26 cellular contexts compared by ENCODE assay signal in genomic region chr3:162641317-162641716, GRCh38.
"Had no signal": no experiment of that assay in that cellular context is flagged by ENCODE, and none has a peak within 500 bp of the region (broad histone marks: within the 10 kb centered on the region; RNA-seq: fewer than 3 reads in every experiment).

No MANE protein-coding gene starts in this region.

- H3K4me3 Mint-ChIP-seq: activated CD8-positive, alpha-beta T cell treated with anti-CD3 and anti-CD28 coated beads, Interleukin-2, amount 10 ng/mL, durations not matched to agents 7 days and 5 days; activated naive CD8-positive, alpha-beta T cell treated with anti-CD3 and anti-CD28 coated beads, Interleukin-2, amount 50 U/mL, for 24 hours; activated T-helper 1 cell treated with anti-CD3 and anti-CD28 coated beads, Interleukin-12 subunit alpha, Interleukin-12 subunit beta, Interleukin-2, Interleukin-4 antibody, amounts not matched to agents 30 ng/mL and 10 ng/mL and 1 ng/mL, durations not matched to agents 14 hours and 24 hours and 36 hours; T-helper 17 cell; WTC11 had no signal

- H3K27ac ChIP-seq: brain microvascular endothelial cell, cardiac muscle cell, KMS-11, SJSA1 had no signal

- H3K36me3 ChIP-seq: brain microvascular endothelial cell, cardiac muscle cell, SJSA1 had no signal

- H3K4me1 ChIP-seq: SJSA1 had no signal

- H3K36me3 Mint-ChIP-seq: activated naive CD4-positive, alpha-beta T cell treated with anti-CD3 and anti-CD28 coated beads, Interleukin-2, amount 50 U/mL, for 72 hours had no signal

- H3K27me3 Mint-ChIP-seq: activated naive CD8-positive, alpha-beta T cell treated with anti-CD3 and anti-CD28 coated beads, Interleukin-2, amount 50 U/mL, for 24 hours; T-helper 17 cell had no signal

- H3K9me3 Mint-ChIP-seq: activated T-helper 1 cell treated with anti-CD3 and anti-CD28 coated beads, Interleukin-12 subunit alpha, Interleukin-12 subunit beta, Interleukin-2, Interleukin-4 antibody, amounts not matched to agents 30 ng/mL and 10 ng/mL and 1 ng/mL, durations not matched to agents 14 hours and 24 hours and 36 hours had no signal

- H3K4me1 Mint-ChIP-seq: activated naive CD8-positive, alpha-beta T cell treated with anti-CD3 and anti-CD28 coated beads, Interleukin-2, amount 50 U/mL, for 24 hours; T-helper 17 cell; WTC11 had no signal

- H3K4me2 ChIP-seq: KMS-11 had no signal

- ATAC-seq: activated CD8-positive, alpha-beta T cell treated with anti-CD3 and anti-CD28 coated beads, Interleukin-2, amount 10 ng/mL, durations not matched to agents 7 days and 5 days; activated naive CD4-positive, alpha-beta T cell treated with anti-CD3 and anti-CD28 coated beads, Interleukin-2, amount 50 U/mL, for 72 hours; activated naive CD8-positive, alpha-beta T cell treated with anti-CD3 and anti-CD28 coated beads, Interleukin-2, amount 50 U/mL, for 24 hours; T-helper 17 cell; WTC11 had no signal

- H3K27me3 ChIP-seq: brain microvascular endothelial cell, cardiac muscle cell, SJSA1 had no signal

- H3K9ac ChIP-seq: KMS-11 had no signal

- H3K4me3 ChIP-seq: cardiac muscle cell, SJSA1 had no signal

- DNase-seq: activated CD4-positive, alpha-beta T cell treated with anti-CD3 and anti-CD28 coated beads for 48 hours; activated CD4-positive, alpha-beta T cell treated with anti-CD3 and anti-CD28 coated beads, Interleukin-2, amount 50 U/mL, for 4 hours; activated CD4-positive, CD25-positive, alpha-beta regulatory T cell treated with anti-CD3 and anti-CD28 coated beads, Interleukin-2, amount 50 U/mL, for 72 hours; activated CD8-positive, alpha-beta memory T cell treated with anti-CD3 and anti-CD28 coated beads, Interleukin-2, amount 50 U/mL, for 48 hours; activated CD8-positive, alpha-beta T cell treated with anti-CD3 and anti-CD28 coated beads, Interleukin-2, amount 10 ng/mL, durations not matched to agents 7 days and 5 days; activated effector memory CD4-positive, alpha-beta T cell treated with Interleukin-2 at 50 U/mL for 16 hours; activated naive CD4-positive, alpha-beta T cell; activated naive CD8-positive, alpha-beta T cell treated with anti-CD3 and anti-CD28 coated beads, Interleukin-2, amount 50 U/mL, for 24 hours; activated T-cell treated with anti-CD3 and anti-CD28 coated beads, Interleukin-2, amount 50 U/mL, for 1 hour; brain microvascular endothelial cell; MM.1S; NCI-H1105; NCI-H1436; NCI-H1694 treated with DMSO at 0.1 percent for 48 hours; NCI-H2029 treated with DMSO at 0.1 percent for 48 hours; NCI-H510A treated with DMSO at 0.1 percent for 48 hours; NCI-H69; SHP77; T-helper 17 cell; T-helper 9 cell had no signal

- H3K27ac Mint-ChIP-seq: activated CD8-positive, alpha-beta T cell treated with anti-CD3 and anti-CD28 coated beads, Interleukin-2, amount 10 ng/mL, durations not matched to agents 7 days and 5 days; activated naive CD4-positive, alpha-beta T cell treated with anti-CD3 and anti-CD28 coated beads, Interleukin-2, amount 50 U/mL, for 72 hours; activated naive CD8-positive, alpha-beta T cell treated with anti-CD3 and anti-CD28 coated beads, Interleukin-2, amount 50 U/mL, for 24 hours; activated T-helper 1 cell treated with anti-CD3 and anti-CD28 coated beads, Interleukin-12 subunit alpha, Interleukin-12 subunit beta, Interleukin-2, Interleukin-4 antibody, amounts not matched to agents 30 ng/mL and 10 ng/mL and 1 ng/mL, durations not matched to agents 14 hours and 24 hours and 36 hours; T-helper 17 cell; WTC11 had no signal
